8 cellular contexts compared by ENCODE assay signal in genomic region chr12:32535260-32535999, GRCh38.
DNase-seq lines count a peak whose midpoint lies in the region; ATAC-seq and TF ChIP-seq lines count a peak whose summit lies in the region.

No MANE protein-coding gene starts in this region.

- peak overlapping the region; percentile 35 for H3K4me3 ChIP-seq in AG09309 (ENCODE audit: control insufficient read depth, low read depth, low read length)
- no peak overlapping the region for H3K4me3 ChIP-seq in HEK293 (ENCODE audit: low read depth, low read length)
- peak overlapping the region; percentile 82 for H3K4me3 ChIP-seq in adipocyte (ENCODE audit: low read length)
- peak overlapping the region; percentile 75 for H3K4me3 ChIP-seq in right cardiac atrium (ENCODE audit: low read length)

- WGBS in right cardiac atrium: under 1% methylated on average over 6 of the region's 6 CpGs

- H3K27ac Mint-ChIP-seq in activated CD4-positive, alpha-beta memory T cell treated with anti-CD3 and anti-CD28 coated beads, Interleukin-2, amount 10 ng/mL, durations not matched to agents 7 days and 5 days: no peak overlapping the region

- no peak overlapping the region for H3K4me3 Mint-ChIP-seq in activated CD4-positive, alpha-beta memory T cell treated with anti-CD3 and anti-CD28 coated beads, Interleukin-2, amount 10 ng/mL, durations not matched to agents 7 days and 5 days

- intact Hi-C loops in right cardiac atrium (cut with DNase I): no loop called here

- peak overlapping the region; percentile 92 for H3K9ac ChIP-seq in adipocyte (ENCODE audit: low read length)

- H3K9me3 Mint-ChIP-seq in activated CD4-positive, alpha-beta memory T cell treated with anti-CD3 and anti-CD28 coated beads, Interleukin-2, amount 10 ng/mL, durations not matched to agents 7 days and 5 days: no peaks in the 10 kb centered on the region

- H3K9me3 ChIP-seq in HEK293 (ENCODE audit: control insufficient read depth, insufficient read depth, low read depth, low read length) (no peaks in the 10 kb centered on the region), adipocyte (ENCODE audit: control insufficient read depth, low read length) (no peaks in the 10 kb centered on the region), right cardiac atrium (ENCODE audit: control insufficient read depth, low read length) (no peaks in the 10 kb centered on the region)

- H3K36me3 ChIP-seq in HEK293 (ENCODE audit: control insufficient read depth in 2 of 2, insufficient read depth in 1 of 2, low read length in 2 of 2): no peaks in the 10 kb centered on the region
- H3K36me3 ChIP-seq in adipocyte (ENCODE audit: control insufficient read depth, insufficient read depth, low read length, severe bottlenecking): no peaks in the 10 kb centered on the region

- peaks cover 25% of the 10 kb centered on the region for H3K4me1 ChIP-seq in HEK293 (ENCODE audit: control insufficient read depth, insufficient read depth, low read length)
- H3K4me1 ChIP-seq in adipocyte (ENCODE audit: control insufficient read depth, insufficient read depth, low read length): peaks cover 41% of the 10 kb centered on the region
- H3K4me1 ChIP-seq in right cardiac atrium (ENCODE audit: control insufficient read depth, insufficient read depth, low read length): peaks cover 5% of the 10 kb centered on the region

- no peaks in the 10 kb centered on the region for H3K36me3 Mint-ChIP-seq in activated CD4-positive, alpha-beta memory T cell treated with anti-CD3 and anti-CD28 coated beads, Interleukin-2, amount 10 ng/mL, durations not matched to agents 7 days and 5 days (ENCODE audit: low read depth)

- CTCF ChIA-PET in HEK293 (lab: Yijun Ruan, JAX): interaction anchor here (0.7 to 1.5 kb wide), 2 partner anchors 81 to 136 kb away, joined by 3 to 4 read pairs; no protein-coding TSS in a partner anchor
- CTCF ChIA-PET in activated CD4-positive, alpha-beta memory T cell treated with anti-CD3 and anti-CD28 coated beads, Interleukin-2, amount 10 ng/mL, durations not matched to agents 7 days and 5 days (lab: Charles Lee): no interaction called here

- no peak for DNase-seq in AG09309 (ENCODE audit: low read depth)
- peak; percentile 94 for DNase-seq in NCI-H2171 treated with DMSO at 0.1 percent for 48 hours (lab: John Stamatoyannopoulos, UW)
- peak; percentile 78 for DNase-seq in adipocyte (ENCODE audit: low read depth)
- peak; percentile 83 to 92 (median 90) for DNase-seq in right cardiac atrium
- peak; percentile 87 for DNase-seq in putamen (ENCODE audit: low spot score)
- no peak for DNase-seq in T-helper 9 cell
- no peak for DNase-seq in activated CD4-positive, alpha-beta memory T cell treated with anti-CD3 and anti-CD28 coated beads, Interleukin-2, amount 10 ng/mL, durations not matched to agents 7 days and 5 days

- no peaks in the 10 kb centered on the region for H3K4me1 Mint-ChIP-seq in activated CD4-positive, alpha-beta memory T cell treated with anti-CD3 and anti-CD28 coated beads, Interleukin-2, amount 10 ng/mL, durations not matched to agents 7 days and 5 days

- peak overlapping the region; percentile 36; the same call in 1 of the 2 replicates for H3K27ac ChIP-seq in HEK293 (ENCODE audit: extremely low read depth, low read depth, low read length)
- peak overlapping the region; percentile 58 for H3K27ac ChIP-seq in right cardiac atrium (ENCODE audit: low read length)

- TF ChIP-seq CTCF in AG09309 (IDR thresholded peaks at IDR 0.05; ENCODE audit: control insufficient read depth, insufficient read depth, low read depth, low read length, missing control alignments) (no peak), HEK293 (tag by site-specific recombination; IDR thresholded peaks at IDR 0.05) (no peak)

- H3K27me3 Mint-ChIP-seq in activated CD4-positive, alpha-beta memory T cell treated with anti-CD3 and anti-CD28 coated beads, Interleukin-2, amount 10 ng/mL, durations not matched to agents 7 days and 5 days: peaks cover 43% of the 10 kb centered on the region

- H3K27me3 ChIP-seq in adipocyte (replicated peaks; ENCODE audit: control insufficient read depth, insufficient read depth, low read length) (no peaks in the 10 kb centered on the region), right cardiac atrium (ENCODE audit: control insufficient read depth, insufficient read depth) (no peaks in the 10 kb centered on the region)

- peak; percentile 95 for ATAC-seq in right cardiac atrium

- POLR2A ChIA-PET in HEK293 (lab: Yijun Ruan, JAX): interaction anchor here (1.0 kb wide), 1 partner anchor 14 kb away, joined by 3 read pairs; no protein-coding TSS in a partner anchor
- POLR2A ChIA-PET in activated CD4-positive, alpha-beta memory T cell treated with anti-CD3 and anti-CD28 coated beads, Interleukin-2, amount 10 ng/mL, durations not matched to agents 7 days and 5 days (lab: Charles Lee): no interaction called here

TF ChIP-seq in HEK293, 187 proteins besides CTCF, POLR2A, EP300 and RAD21 (continues in another document):
- TF ChIP-seq ZFP69B (tag by site-specific recombination; IDR thresholded peaks at IDR 0.05) (peak; percentile 22; the same call in 1 of the 2 replicates), ZSCAN30 (tag by site-specific recombination; IDR thresholded peaks at IDR 0.05) (peak; percentile 72; the same call in 1 of the 2 replicates), TRIM28 (IDR thresholded peaks at IDR 0.05; ENCODE audit: borderline replicate concordance, low read length) (peak; percentile 32; the same call in 1 of the 2 replicates), PRDM4 (tag by site-specific recombination; IDR thresholded peaks at IDR 0.05) (no peak), ZIC2 (tag by site-specific recombination; IDR thresholded peaks at IDR 0.05) (peak; percentile 48), PRDM10 (tag by site-specific recombination; IDR thresholded peaks at IDR 0.05) (peak; percentile 48; the same call in 1 of the 2 replicates), ZNF549 (tag by site-specific recombination; IDR thresholded peaks at IDR 0.05) (0 out of 2 replicates have a peak, but pooled peaks have one; percentile 37), ZXDB (tag by site-specific recombination; IDR thresholded peaks at IDR 0.05) (peak; percentile 62; the same call in 1 of the 2 replicates), PATZ1 (tag by site-specific recombination; IDR thresholded peaks at IDR 0.05) (peak; percentile 55; the same call in 1 of the 2 replicates)

Comparison
In these comparisons a context has a peak if more than half of its experiments do, and no peak if none do; other contexts are left out.
1. DNase-seq: peak in NCI-H2171 treated with DMSO at 0.1 percent for 48 hours (single experiment), adipocyte (single experiment), right cardiac atrium (3 of 3) and putamen (single experiment); none in AG09309 (single experiment), T-helper 9 cell (single experiment) and activated CD4-positive, alpha-beta memory T cell treated with anti-CD3 and anti-CD28 coated beads, Interleukin-2, amount 10 ng/mL, durations not matched to agents 7 days and 5 days (single experiment).